In genomic region chr2:95552911-95553310, GRCh38 we compare ENCODE assay signal across 17 cellular contexts.
DNase-seq lines count a peak whose midpoint lies in the region; ATAC-seq and TF ChIP-seq lines count a peak whose summit lies in the region.
"Had no signal": no experiment of that assay in that cellular context is flagged by ENCODE, and none has a peak within 500 bp of the region (broad histone marks: within the 10 kb centered on the region; RNA-seq: fewer than 3 reads in every experiment).

No MANE protein-coding gene starts in this region.

- intact Hi-C loops in head of caudate nucleus (cut with DNase I): no loop called here

- no peaks in the 10 kb centered on the region for H3K79me2 ChIP-seq in OCI-LY3 (ENCODE audit: low read length)

- peak; percentile 63 for DNase-seq in DMS 273 (lab: John Stamatoyannopoulos, UW; ENCODE audit: unreplicated experiment)
- DNase-seq in DMS 273 treated with DMSO at 0.1 percent for 48 hours (lab: John Stamatoyannopoulos, UW): no peak
- DNase-seq in head of caudate nucleus: peak in 39 of 42 donors; percentile 16 to 84 (median 56)
- DNase-seq in epidermal melanocyte (ENCODE audit: insufficient read length, low spot score): no peak
- no peak for DNase-seq in DMS153 treated with DMSO at 0.1 percent for 48 hours (lab: John Stamatoyannopoulos, UW; ENCODE audit: unreplicated experiment)
- DNase-seq: CD4-positive, alpha-beta T cell; kidney glomerular epithelial cell; NCI-H2081; ovary had no signal

- peak; percentile 55 for ATAC-seq in stimulated activated memory B cell treated with anti-CD40 and anti-IgM and Interleukin-4, amounts not matched to agents 10 μg/mL and 1 μg/mL and 100 μg/mL, for 72 hours
- ATAC-seq in HG02884 (IDR thresholded peaks at IDR 0.05; ENCODE audit: unreplicated experiment): no peak
- ATAC-seq: heart right ventricle had no signal

- peaks cover 6% of the 10 kb centered on the region for H3K4me1 Mint-ChIP-seq in stimulated activated memory B cell treated with anti-CD40 and anti-IgM and Interleukin-4, amounts not matched to agents 10 μg/mL and 1 μg/mL and 100 μg/mL, for 72 hours
- H3K4me1 Mint-ChIP-seq: central memory CD8-positive, alpha-beta T cell had no signal

- no peaks in the 10 kb centered on the region for H3K36me3 Mint-ChIP-seq in stimulated activated memory B cell treated with anti-CD40 and anti-IgM and Interleukin-4, amounts not matched to agents 10 μg/mL and 1 μg/mL and 100 μg/mL, for 72 hours
- H3K36me3 Mint-ChIP-seq: activated naive CD8-positive, alpha-beta T cell had no signal

- H3K9me3 Mint-ChIP-seq in stimulated activated memory B cell treated with anti-CD40 and anti-IgM and Interleukin-4, amounts not matched to agents 10 μg/mL and 1 μg/mL and 100 μg/mL, for 72 hours: no peaks in the 10 kb centered on the region
- H3K9me3 Mint-ChIP-seq: CD4-positive, alpha-beta T cell; central memory CD8-positive, alpha-beta T cell; T-helper 2 cell treated with Interferon-gamma antibody and Interleukin-4, amounts not matched to agents 5 μg/mL and 100 μg/mL, for 36 hours had no signal

- peak overlapping the region; percentile 40 for H3K27ac ChIP-seq in OCI-LY3 (ENCODE audit: low read length)
- H3K27ac ChIP-seq: 22Rv1, heart right ventricle, ovary had no signal

- H3K4me1 ChIP-seq in OCI-LY3 (ENCODE audit: low read length): peaks cover 24% of the 10 kb centered on the region
- H3K4me1 ChIP-seq: heart right ventricle had no signal

- H3K4me3 ChIP-seq in OCI-LY3 (ENCODE audit: low read length): peak overlapping the region; percentile 9
- H3K4me3 ChIP-seq: heart right ventricle, ovary had no signal

- peak overlapping the region; percentile 43; the same call in 1 of the 2 replicates for H3K9ac ChIP-seq in OCI-LY3 (ENCODE audit: low read length)

- H3K27me3 Mint-ChIP-seq in stimulated activated memory B cell treated with anti-CD40 and anti-IgM and Interleukin-4, amounts not matched to agents 10 μg/mL and 1 μg/mL and 100 μg/mL, for 72 hours: peaks cover 18% of the 10 kb centered on the region

- no peaks in the 10 kb centered on the region for H3K9me3 ChIP-seq in OCI-LY3 (ENCODE audit: insufficient read depth, low read length)
- H3K9me3 ChIP-seq: heart right ventricle, ovary had no signal

- peak overlapping the region; percentile 59 for H2AFZ ChIP-seq in OCI-LY3 (ENCODE audit: low read depth, low read length)

- H3K27ac Mint-ChIP-seq in stimulated activated memory B cell treated with anti-CD40 and anti-IgM and Interleukin-4, amounts not matched to agents 10 μg/mL and 1 μg/mL and 100 μg/mL, for 72 hours: no peak overlapping the region
- H3K27ac Mint-ChIP-seq: activated naive CD8-positive, alpha-beta T cell; CD4-positive, alpha-beta T cell; T-helper 2 cell treated with Interferon-gamma antibody and Interleukin-4, amounts not matched to agents 5 μg/mL and 100 μg/mL, for 36 hours had no signal

- H3K27me3 ChIP-seq in OCI-LY3 (ENCODE audit: low read depth, low read length): no peaks in the 10 kb centered on the region
- H3K27me3 ChIP-seq: ovary had no signal

- no peaks in the 10 kb centered on the region for H3K36me3 ChIP-seq in OCI-LY3 (replicated peaks; ENCODE audit: low read depth, low read length)
- H3K36me3 ChIP-seq: heart right ventricle, ovary had no signal

- TF ChIP-seq CTCF in OCI-LY3 (IDR thresholded peaks at IDR 0.05; ENCODE audit: low read depth, low read length): no peak

- H4K20me1 ChIP-seq in OCI-LY3 (ENCODE audit: insufficient read depth, low read length): no peaks in the 10 kb centered on the region

- no peak overlapping the region for H3K4me3 Mint-ChIP-seq in stimulated activated memory B cell treated with anti-CD40 and anti-IgM and Interleukin-4, amounts not matched to agents 10 μg/mL and 1 μg/mL and 100 μg/mL, for 72 hours
- H3K4me3 Mint-ChIP-seq: activated naive CD8-positive, alpha-beta T cell; CD4-positive, alpha-beta T cell; central memory CD8-positive, alpha-beta T cell; T-helper 2 cell treated with Interferon-gamma antibody and Interleukin-4, amounts not matched to agents 5 μg/mL and 100 μg/mL, for 36 hours had no signal

- H3K4me2 ChIP-seq in OCI-LY3 (ENCODE audit: low read length): peak overlapping the region; percentile 47

Comparison
In these comparisons a context has a peak if more than half of its experiments do, and no peak if none do; other contexts are left out.
1. DNase-seq: peak in DMS 273 (single experiment) and head of caudate nucleus (39 of 42); none in DMS 273 treated with DMSO at 0.1 percent for 48 hours (single experiment), epidermal melanocyte (single experiment) and DMS153 treated with DMSO at 0.1 percent for 48 hours (single experiment).